In the genomic region with DNA sequence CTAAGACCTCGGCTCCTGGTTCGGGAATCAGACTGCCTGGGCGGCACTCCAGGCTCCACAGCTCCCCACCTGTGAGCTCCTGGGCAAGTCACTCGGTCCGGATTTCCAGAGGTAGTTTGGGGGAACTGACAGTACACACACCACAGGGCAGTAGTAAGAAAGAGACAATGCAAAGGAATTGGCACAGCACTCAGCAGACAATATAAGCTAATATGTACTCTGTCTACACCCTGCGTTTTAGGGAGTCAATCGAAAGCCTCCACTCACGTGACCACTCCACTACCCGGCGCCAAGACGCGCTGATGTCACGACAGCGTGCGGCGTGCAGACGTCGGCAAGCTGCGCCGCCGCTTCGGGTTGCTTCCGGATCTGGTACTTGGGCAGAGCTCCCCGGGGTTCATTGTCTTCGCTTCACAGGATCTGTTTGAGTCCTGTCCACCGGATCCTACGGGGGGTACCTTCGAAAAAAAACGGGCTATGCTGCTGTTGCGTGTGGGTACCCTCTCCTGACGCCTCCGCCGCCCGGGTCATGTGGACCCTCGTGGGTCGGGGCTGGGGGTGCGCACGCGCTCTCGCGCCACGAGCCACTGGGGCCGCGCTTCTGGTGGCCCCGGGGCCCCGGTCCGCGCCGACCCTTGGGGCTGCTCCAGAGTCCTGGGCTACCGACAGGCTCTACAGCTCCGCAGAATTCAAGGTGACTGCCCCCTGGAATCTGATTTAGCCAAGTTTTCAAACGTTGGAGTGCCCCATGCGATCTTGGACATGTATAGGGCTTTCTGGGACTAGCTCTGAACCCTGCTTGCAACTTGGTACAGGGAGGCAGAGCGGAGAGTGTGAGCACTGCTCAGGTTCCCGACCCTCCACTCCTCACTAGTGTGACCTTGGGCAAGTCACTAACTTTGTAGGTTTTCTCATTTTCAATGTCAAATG, we compare ENCODE assay signal across 8 cellular contexts. TPM values are rescaled to one million over a fixed set of nuclear protein-coding genes. Genes with fewer than 3 reads are reported as not detected.
DNase-seq lines count a peak whose midpoint lies in the region; ATAC-seq and TF ChIP-seq lines count a peak whose summit lies in the region.

A gene with protein sequence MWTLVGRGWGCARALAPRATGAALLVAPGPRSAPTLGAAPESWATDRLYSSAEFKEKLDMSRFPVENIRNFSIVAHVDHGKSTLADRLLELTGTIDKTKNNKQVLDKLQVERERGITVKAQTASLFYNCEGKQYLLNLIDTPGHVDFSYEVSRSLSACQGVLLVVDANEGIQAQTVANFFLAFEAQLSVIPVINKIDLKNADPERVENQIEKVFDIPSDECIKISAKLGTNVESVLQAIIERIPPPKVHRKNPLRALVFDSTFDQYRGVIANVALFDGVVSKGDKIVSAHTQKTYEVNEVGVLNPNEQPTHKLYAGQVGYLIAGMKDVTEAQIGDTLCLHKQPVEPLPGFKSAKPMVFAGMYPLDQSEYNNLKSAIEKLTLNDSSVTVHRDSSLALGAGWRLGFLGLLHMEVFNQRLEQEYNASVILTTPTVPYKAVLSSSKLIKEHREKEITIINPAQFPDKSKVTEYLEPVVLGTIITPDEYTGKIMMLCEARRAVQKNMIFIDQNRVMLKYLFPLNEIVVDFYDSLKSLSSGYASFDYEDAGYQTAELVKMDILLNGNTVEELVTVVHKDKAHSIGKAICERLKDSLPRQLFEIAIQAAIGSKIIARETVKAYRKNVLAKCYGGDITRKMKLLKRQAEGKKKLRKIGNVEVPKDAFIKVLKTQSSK (plus strand): TSS at position 327 of the 930 bp plus-strand sequence. CDS start 203 bp downstream, at position 530.

- peak within 1 kb of the TSS; percentile 91 for H3K27ac ChIP-seq in upper lobe of right lung

- TF ChIP-seq CTCF in GM13977 (IDR thresholded peaks at IDR 0.05; ENCODE audit: extremely low read depth, insufficient read depth, missing control alignments) (no peak), upper lobe of right lung (IDR thresholded peaks at IDR 0.05) (no peak)

- ATAC-seq in HG02884 (IDR thresholded peaks at IDR 0.05; ENCODE audit: unreplicated experiment), result peak; percentile 92
- peak; percentile 99 for ATAC-seq in left cardiac atrium
- peak; percentile 98 for ATAC-seq in upper lobe of right lung

- H3K4me3 Mint-ChIP-seq in T-helper 1 cell treated with Interleukin-12 subunit alpha and Interleukin-12 subunit beta and Interleukin-4 antibody, amounts not matched to agents 30 μg/mL and 1 μg/mL, for 36 hours, result peak within 1 kb of the TSS; percentile 96

- H3K27ac Mint-ChIP-seq in T-helper 1 cell treated with Interleukin-12 subunit alpha and Interleukin-12 subunit beta and Interleukin-4 antibody, amounts not matched to agents 30 μg/mL and 1 μg/mL, for 36 hours, result peak within 1 kb of the TSS; percentile 96

- H3K27me3 Mint-ChIP-seq in T-helper 1 cell treated with Interleukin-12 subunit alpha and Interleukin-12 subunit beta and Interleukin-4 antibody, amounts not matched to agents 30 μg/mL and 1 μg/mL, for 36 hours (ENCODE audit: low read depth), result peaks cover 5% of the 10 kb centered on the region

- peaks cover 28% of the 10 kb centered on the region for H3K4me1 Mint-ChIP-seq in T-helper 1 cell treated with Interleukin-12 subunit alpha and Interleukin-12 subunit beta and Interleukin-4 antibody, amounts not matched to agents 30 μg/mL and 1 μg/mL, for 36 hours (ENCODE audit: low read depth)

- peak within 1 kb of the TSS; percentile 82 for H3K4me3 ChIP-seq in upper lobe of right lung

- DNase-seq in GM13977 (ENCODE audit: low spot score) (peak; percentile 89), NCI-H1694 (lab: John Stamatoyannopoulos, UW) (peak; percentile 70), amniotic stem cell (lab: John Stamatoyannopoulos, UW) (peak; percentile 51), left cardiac atrium (peak; percentile 94), posterior vena cava (ENCODE audit: low spot score) (peak; percentile 97), upper lobe of right lung (peak; percentile 96)

- in situ Hi-C loops in GM13977 (cut with MboI; ENCODE audit: low pct_unique_long_range_greater_than_20kb, low sequenced_read_pairs, unreplicated experiment), result no loop called here

- intact Hi-C loops in left cardiac atrium (cut with DNase I) (no loop called here), posterior vena cava (cut with DNase I) (loop anchor here in 1 of 2 donors (10.0 kb wide), 1 partner anchor 1204 kb away; no protein-coding TSS in a partner anchor), upper lobe of right lung (cut with DNase I) (no loop called here)

- no peaks in the 10 kb centered on the region for H3K27me3 ChIP-seq in upper lobe of right lung

- no peaks in the 10 kb centered on the region for H3K9me3 ChIP-seq in upper lobe of right lung

- peaks cover 13% of the 10 kb centered on the region for H3K36me3 ChIP-seq in upper lobe of right lung

- peaks cover 9% of the 10 kb centered on the region for H3K36me3 Mint-ChIP-seq in T-helper 1 cell treated with Interleukin-12 subunit alpha and Interleukin-12 subunit beta and Interleukin-4 antibody, amounts not matched to agents 30 μg/mL and 1 μg/mL, for 36 hours (ENCODE audit: low read depth)

- no peaks in the 10 kb centered on the region for H3K9me3 Mint-ChIP-seq in T-helper 1 cell treated with Interleukin-12 subunit alpha and Interleukin-12 subunit beta and Interleukin-4 antibody, amounts not matched to agents 30 μg/mL and 1 μg/mL, for 36 hours

- H3K4me1 ChIP-seq in upper lobe of right lung, result peaks cover 17% of the 10 kb centered on the region

RNA-seq across cellular contexts. Expression of the gene that starts here (rescaled TPM):
- total RNA-seq in left cardiac atrium, result 10 to 100 TPM; 16.5 to 17.1 TPM
- 10 to 100 TPM; 12.9 to 19.5 TPM for total RNA-seq in posterior vena cava
- 16.6 TPM for total RNA-seq in upper lobe of right lung

Comparison
In these comparisons a context has a peak if more than half of its experiments do, and no peak if none do; other contexts are left out.
1. Peak in every context shown above with its lines: DNase-seq, ATAC-seq, H3K4me3 ChIP-seq and H3K27ac ChIP-seq.